Comparison of ENCODE assay signal across 23 cellular contexts in the genomic region with DNA sequence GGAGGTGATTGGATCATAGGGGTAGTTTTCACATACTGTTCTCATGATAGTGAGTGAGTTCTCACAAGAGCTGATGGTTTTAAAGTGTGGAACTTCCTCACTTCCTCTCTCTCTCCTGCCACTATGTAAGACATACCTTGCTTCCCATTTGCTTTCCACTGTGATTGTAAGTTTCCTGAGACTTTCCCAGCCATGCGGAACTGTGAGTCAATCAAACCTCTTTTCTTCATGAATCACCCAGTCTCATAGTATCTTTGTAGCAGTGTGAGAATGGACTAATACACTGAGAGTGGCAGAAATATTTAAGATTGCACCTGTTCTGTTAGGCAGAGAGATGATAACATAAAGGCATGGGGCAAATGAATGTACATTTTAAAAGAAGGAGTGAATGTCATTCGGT.
"Had no signal": no experiment of that assay in that cellular context is flagged by ENCODE, and none has a peak within 500 bp of the region (broad histone marks: within the 10 kb centered on the region; RNA-seq: fewer than 3 reads in every experiment).

No MANE protein-coding gene starts in this region.

- H3K4me1 Mint-ChIP-seq: activated B cell treated with CpG ODN at 0.5 μM for 24 hours; activated naive CD4-positive, alpha-beta T cell treated with anti-CD3 and anti-CD28 coated beads, Interleukin-2, amount 50 U/mL, for 24 hours; memory B cell; natural killer cell had no signal

- H3K27me3 Mint-ChIP-seq: activated B cell treated with CpG ODN at 0.5 μM for 24 hours; activated CD8-positive, alpha-beta T cell treated with anti-CD3 and anti-CD28 coated beads for 36 hours; activated naive CD4-positive, alpha-beta T cell treated with anti-CD3 and anti-CD28 coated beads, Interleukin-2, amount 50 U/mL, for 24 hours; memory B cell had no signal

- H3K27ac Mint-ChIP-seq: activated B cell treated with CpG ODN at 0.5 μM for 24 hours; activated CD8-positive, alpha-beta T cell treated with anti-CD3 and anti-CD28 coated beads for 36 hours; activated naive CD4-positive, alpha-beta T cell treated with anti-CD3 and anti-CD28 coated beads, Interleukin-2, amount 50 U/mL, for 24 hours; memory B cell; natural killer cell; T-helper 1 cell treated with Interleukin-12 subunit alpha and Interleukin-12 subunit beta and Interleukin-4 antibody, amounts not matched to agents 30 μg/mL and 1 μg/mL, for 36 hours had no signal

- H3K36me3 Mint-ChIP-seq: memory B cell, natural killer cell had no signal

- ATAC-seq: activated CD8-positive, alpha-beta T cell treated with anti-CD3 and anti-CD28 coated beads for 36 hours; left lung; natural killer cell had no signal

- H3K9ac ChIP-seq: parathyroid adenoma had no signal

- H3K27me3 ChIP-seq: brain microvascular endothelial cell, left lung, neutrophil, tibial nerve had no signal

- H2AFZ ChIP-seq: parathyroid adenoma had no signal

- H3K4me1 ChIP-seq: left lung, parathyroid adenoma, tibial nerve had no signal

- H3K79me2 ChIP-seq: parathyroid adenoma had no signal

- H3K9me3 Mint-ChIP-seq: activated CD8-positive, alpha-beta T cell treated with anti-CD3 and anti-CD28 coated beads for 36 hours; activated naive CD4-positive, alpha-beta T cell treated with anti-CD3 and anti-CD28 coated beads, Interleukin-2, amount 50 U/mL, for 24 hours; T-helper 1 cell treated with Interleukin-12 subunit alpha and Interleukin-12 subunit beta and Interleukin-4 antibody, amounts not matched to agents 30 μg/mL and 1 μg/mL, for 36 hours had no signal

- H3K36me3 ChIP-seq: brain microvascular endothelial cell, left lung, neutrophil, tibial nerve had no signal

- H3K4me3 Mint-ChIP-seq: activated B cell treated with CpG ODN at 0.5 μM for 24 hours; activated CD8-positive, alpha-beta T cell treated with anti-CD3 and anti-CD28 coated beads for 36 hours; activated naive CD4-positive, alpha-beta T cell treated with anti-CD3 and anti-CD28 coated beads, Interleukin-2, amount 50 U/mL, for 24 hours; memory B cell; natural killer cell; T-helper 1 cell treated with Interleukin-12 subunit alpha and Interleukin-12 subunit beta and Interleukin-4 antibody, amounts not matched to agents 30 μg/mL and 1 μg/mL, for 36 hours had no signal

- DNase-seq: activated B cell treated with CpG ODN at 0.5 μM for 24 hours; activated CD4-positive, alpha-beta T cell treated with anti-CD3 and anti-CD28 coated beads for 48 hours; activated CD8-positive, alpha-beta T cell treated with anti-CD3 and anti-CD28 coated beads for 36 hours; activated effector memory CD4-positive, alpha-beta T cell treated with anti-CD3 and anti-CD28 coated beads, Interleukin-2, amount 50 U/mL, for 16 hours; activated T-cell treated with anti-CD3 and anti-CD28 coated beads, Interleukin-2, amount 50 U/mL, for 48 hours; amniotic stem cell; brain microvascular endothelial cell; cerebellar nuclear complex; effector CD8-positive, alpha-beta T cell; foreskin melanocyte; head of caudate nucleus; left lung; natural killer cell; stimulated activated CD4-positive, alpha-beta T cell treated with anti-CD3 and anti-CD28 coated beads, Interleukin-15, amount 100 ng/mL, for 24 hours; stimulated activated CD4-positive, alpha-beta T cell treated with anti-CD3 and anti-CD28 coated beads, Interleukin-4, amount 100 ng/mL, for 1 hour; stimulated activated naive CD4-positive, alpha-beta T cell; substantia nigra had no signal

- H3K4me3 ChIP-seq: left lung, tibial nerve had no signal

- H3K9me3 ChIP-seq: left lung, neutrophil, tibial nerve had no signal

- H3K27ac ChIP-seq: brain microvascular endothelial cell, left lung, neutrophil, parathyroid adenoma, tibial nerve had no signal
